ENCODE assay signal across 8 cellular contexts in genomic region chr18:23587220-23587642, GRCh38. TPM values are rescaled to one million over a fixed set of nuclear protein-coding genes. Genes with fewer than 3 reads are reported as not detected.
DNase-seq lines count a peak whose midpoint lies in the region; ATAC-seq and TF ChIP-seq lines count a peak whose summit lies in the region.

No MANE protein-coding gene starts in this region.

- no peak for DNase-seq in stimulated activated naive CD8-positive, alpha-beta T cell treated with anti-CD3 and anti-CD28 coated beads, Interleukin-15, Interleukin-2, amounts not matched to agents 100 U/mL and 50 U/mL, for 24 hours
- no peak for DNase-seq in astrocyte of the cerebellum (ENCODE audit: low read depth)
- peak in 2 of 3 donors; percentile 15 to 40 for DNase-seq in mucosa of descending colon
- no peak for DNase-seq in SHP77 treated with DMSO at 0.1 percent for 48 hours (lab: John Stamatoyannopoulos, UW)
- no peak for DNase-seq in DMS153 treated with DMSO at 0.1 percent for 48 hours (lab: John Stamatoyannopoulos, UW; ENCODE audit: unreplicated experiment)
- no peak for DNase-seq in HuH-7 (ENCODE audit: low spot score)

- no peaks in the 10 kb centered on the region for H3K27me3 Mint-ChIP-seq in stimulated activated naive CD8-positive, alpha-beta T cell treated with anti-CD3 and anti-CD28 coated beads, Interleukin-15, Interleukin-2, amounts not matched to agents 100 ng/mL and 50 ng/mL, for 24 hours

- peaks cover 15% of the 10 kb centered on the region for H3K36me3 Mint-ChIP-seq in stimulated activated naive CD8-positive, alpha-beta T cell treated with anti-CD3 and anti-CD28 coated beads, Interleukin-15, Interleukin-2, amounts not matched to agents 100 ng/mL and 50 ng/mL, for 24 hours (ENCODE audit: low read depth)

- H3K36me3 ChIP-seq in mucosa of descending colon (ENCODE audit: low read depth): no peaks in the 10 kb centered on the region

- H3K27ac Mint-ChIP-seq in stimulated activated naive CD8-positive, alpha-beta T cell treated with anti-CD3 and anti-CD28 coated beads, Interleukin-15, Interleukin-2, amounts not matched to agents 100 ng/mL and 50 ng/mL, for 24 hours: peak overlapping the region; percentile 88

- peak overlapping the region; percentile 94 for H3K4me3 Mint-ChIP-seq in stimulated activated naive CD8-positive, alpha-beta T cell treated with anti-CD3 and anti-CD28 coated beads, Interleukin-15, Interleukin-2, amounts not matched to agents 100 ng/mL and 50 ng/mL, for 24 hours

- ATAC-seq in stimulated activated naive CD8-positive, alpha-beta T cell treated with anti-CD3 and anti-CD28 coated beads, Interleukin-15, Interleukin-2, amounts not matched to agents 100 U/mL and 50 U/mL, for 24 hours: no peak
- ATAC-seq in mucosa of descending colon: peak; percentile 25
- ATAC-seq in HG03354 (IDR thresholded peaks at IDR 0.05; ENCODE audit: poor library complexity, severe bottlenecking, unreplicated experiment): no peak

- H3K4me1 Mint-ChIP-seq in stimulated activated naive CD8-positive, alpha-beta T cell treated with anti-CD3 and anti-CD28 coated beads, Interleukin-15, Interleukin-2, amounts not matched to agents 100 ng/mL and 50 ng/mL, for 24 hours (ENCODE audit: low read depth): peaks cover 40% of the 10 kb centered on the region

- H3K4me3 ChIP-seq in astrocyte of the cerebellum (ENCODE audit: low read depth, low read length): peak overlapping the region; percentile 95
- H3K4me3 ChIP-seq in mucosa of descending colon: no peak overlapping the region

- H3K9me3 ChIP-seq in mucosa of descending colon: no peaks in the 10 kb centered on the region

- TF ChIP-seq CTCF in astrocyte of the cerebellum (IDR thresholded peaks at IDR 0.05; ENCODE audit: low read depth, low read length, missing control alignments) (no peak), mucosa of descending colon (IDR thresholded peaks at IDR 0.05) (no peak)

- intact Hi-C loops in mucosa of descending colon (cut with DNase I, micrococcal nuclease): loop anchor here in 1 of 2 donors (10.0 kb wide), 1 partner anchor 62 kb away; no protein-coding TSS in a partner anchor

- H3K4me1 ChIP-seq in mucosa of descending colon (ENCODE audit: low read depth): peaks cover 18% of the 10 kb centered on the region

- in situ Hi-C loops in astrocyte of the cerebellum (cut with HindIII; ENCODE audit: low sequenced_read_pairs): no loop called here

- no peaks in the 10 kb centered on the region for H3K9me3 Mint-ChIP-seq in stimulated activated naive CD8-positive, alpha-beta T cell treated with anti-CD3 and anti-CD28 coated beads, Interleukin-15, Interleukin-2, amounts not matched to agents 100 ng/mL and 50 ng/mL, for 24 hours

RNA-seq across cellular contexts. Expression of gene NPC1, which starts 0.9 kb away (rescaled TPM):
- total RNA-seq in mucosa of descending colon: 10 to 100 TPM; 35.5 to 51.0 (median 41.2) TPM

Comparison
In these comparisons a context has a peak if more than half of its experiments do, and no peak if none do; other contexts are left out.
1. DNase-seq: peak in mucosa of descending colon (2 of 3); none in stimulated activated naive CD8-positive, alpha-beta T cell treated with anti-CD3 and anti-CD28 coated beads, Interleukin-15, Interleukin-2, amounts not matched to agents 100 U/mL and 50 U/mL, for 24 hours (single experiment), astrocyte of the cerebellum (single experiment), SHP77 treated with DMSO at 0.1 percent for 48 hours (single experiment), DMS153 treated with DMSO at 0.1 percent for 48 hours (single experiment) and HuH-7 (single experiment).